Comparison of ENCODE assay signal across 16 cellular contexts in the genomic region with DNA sequence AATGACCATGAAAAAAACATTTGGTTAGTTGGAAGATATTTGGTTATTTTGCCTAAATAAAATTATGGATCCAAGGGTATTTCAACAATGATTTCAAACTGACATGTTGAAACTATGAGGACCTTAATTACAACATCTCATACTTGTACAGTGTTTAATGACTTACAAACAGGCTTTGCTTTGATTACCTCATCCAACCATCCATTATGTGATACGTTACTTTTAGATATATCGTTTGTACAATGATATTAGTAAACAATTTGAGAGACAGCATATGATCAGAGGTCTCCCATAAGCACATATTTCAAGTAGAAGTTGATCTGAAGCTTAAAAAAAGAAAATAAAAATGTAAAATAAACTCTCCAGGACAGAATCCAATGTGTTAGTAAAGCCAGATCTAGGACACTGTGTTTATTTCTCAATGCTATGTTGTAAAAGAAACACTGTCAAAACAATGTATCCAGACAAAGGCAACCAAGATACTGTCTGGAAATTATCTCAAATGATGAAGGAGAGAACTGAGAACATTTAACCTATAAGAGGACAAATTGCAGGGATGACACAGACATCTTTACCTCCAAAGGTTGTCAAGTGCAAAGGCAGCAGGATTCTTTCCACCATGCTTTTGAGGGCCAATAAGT.
"Had no signal": no experiment of that assay in that cellular context is flagged by ENCODE, and none has a peak within 500 bp of the region (broad histone marks: within the 10 kb centered on the region; RNA-seq: fewer than 3 reads in every experiment).

No MANE protein-coding gene starts in this region.

- H3K27ac ChIP-seq: tibial artery had no signal

- DNase-seq: activated T-cell treated with anti-CD3 and anti-CD28 coated beads, Interleukin-2, amount 50 U/mL, for 1 hour; adrenal gland; cortex of kidney; endodermal cell; hippocampal formation; left ventricle myocardium superior; mammary epithelial cell; natural killer cell; stimulated activated CD4-positive, alpha-beta T cell treated with anti-CD3 and anti-CD28 coated beads, Interleukin-4, amount 100 ng/mL, for 4 hours; T-helper 9 cell; tibial artery had no signal

- H3K36me3 ChIP-seq: adrenal gland, tibial artery had no signal

- H3K4me3 Mint-ChIP-seq: activated T-helper 17 cell treated with anti-CD3 and anti-CD28 coated beads, Interleukin-2, amount 50 U/mL, for 72 hours; endodermal cell; mesothelial cell of epicardium; natural killer cell; stimulated activated naive CD8-positive, alpha-beta T cell treated with anti-CD3 and anti-CD28 coated beads, Interleukin-15, Interleukin-2, amounts not matched to agents 100 ng/mL and 50 ng/mL, for 24 hours had no signal

- H3K4me3 ChIP-seq: adrenal gland, tibial artery had no signal

- H3K9me3 ChIP-seq: adrenal gland, tibial artery had no signal

- H3K27me3 ChIP-seq: adrenal gland, tibial artery had no signal

- H3K4me1 Mint-ChIP-seq: activated T-helper 17 cell treated with anti-CD3 and anti-CD28 coated beads, Interleukin-2, amount 50 U/mL, for 72 hours; endodermal cell; natural killer cell had no signal

- H3K27ac Mint-ChIP-seq: activated naive CD4-positive, alpha-beta T cell treated with anti-CD3 and anti-CD28 coated beads, Interleukin-2, amount 50 U/mL, for 72 hours; activated T-helper 17 cell treated with anti-CD3 and anti-CD28 coated beads, Interleukin-2, amount 50 U/mL, for 72 hours; endodermal cell; mesothelial cell of epicardium; natural killer cell; progenitor cell of endocrine pancreas; stimulated activated naive CD8-positive, alpha-beta T cell treated with anti-CD3 and anti-CD28 coated beads, Interleukin-15, Interleukin-2, amounts not matched to agents 100 ng/mL and 50 ng/mL, for 24 hours had no signal

- H3K36me3 Mint-ChIP-seq: activated naive CD4-positive, alpha-beta T cell treated with anti-CD3 and anti-CD28 coated beads, Interleukin-2, amount 50 U/mL, for 72 hours; mesothelial cell of epicardium; natural killer cell had no signal

- H3K9me3 Mint-ChIP-seq: activated T-helper 17 cell treated with anti-CD3 and anti-CD28 coated beads, Interleukin-2, amount 50 U/mL, for 72 hours; endodermal cell; mesothelial cell of epicardium had no signal

- ATAC-seq: activated naive CD4-positive, alpha-beta T cell treated with anti-CD3 and anti-CD28 coated beads, Interleukin-2, amount 50 U/mL, for 72 hours; activated T-helper 17 cell treated with anti-CD3 and anti-CD28 coated beads, Interleukin-2, amount 50 U/mL, for 72 hours; left ventricle myocardium superior; natural killer cell had no signal
